8 cellular contexts compared by ENCODE assay signal in genomic region chr9:120714088-120714845, GRCh38. TPM values are rescaled to one million over a fixed set of nuclear protein-coding genes. Genes with fewer than 3 reads are reported as not detected.
DNase-seq lines count a peak whose midpoint lies in the region; ATAC-seq and TF ChIP-seq lines count a peak whose summit lies in the region.

Gene MEGF9, minus strand, starts transcription at chr9:120714470. Its CDS starts 112 bp downstream, at chr9:120714358.

- DNase-seq in AG08396 (ENCODE audit: low spot score) (peak; percentile 99), NCI-H2227 treated with DMSO at 0.1 percent for 48 hours (lab: John Stamatoyannopoulos, UW) (peak; percentile 90), WTC11 (ENCODE audit: low spot score) (peak; percentile 97), caudate nucleus (lab: John Stamatoyannopoulos, UW) (peak; percentile 66 to 99 (median 98)), immature natural killer cell (peak; percentile 96 to 97 (median 97)), smooth muscle cell of the brain vasculature (ENCODE audit: low read depth, low spot score) (peak; percentile 91)

- H3K36me3 Mint-ChIP-seq in WTC11 (no peaks in the 10 kb centered on the region), immature natural killer cell (no peaks in the 10 kb centered on the region)

- H3K4me1 Mint-ChIP-seq in WTC11 = peaks cover 17% of the 10 kb centered on the region
- peaks cover 42 to 47% of the 10 kb centered on the region in 2 donors for H3K4me1 Mint-ChIP-seq in immature natural killer cell

- POLR2A ChIA-PET in WTC11 (lab: Charles Lee) = interaction anchor here (0.5 to 0.6 kb wide), 2 partner anchors 10 to 60 kb away, joined by 3 to 4 read pairs; no protein-coding TSS in a partner anchor

- TF ChIP-seq CTCF in WTC11 (IDR thresholded peaks at IDR 0.05) = no peak

- peak within 1 kb of the TSS; percentile 94 for H3K27ac ChIP-seq in caudate nucleus (ENCODE audit: low read depth, low read length)

- peak; percentile 72 for TF ChIP-seq POLR2A in GM18951 (IDR thresholded peaks at IDR 0.05; ENCODE audit: extremely low read depth, insufficient read depth, insufficient read length)

- CTCF ChIA-PET in WTC11 (lab: Charles Lee) = interaction anchor here (1.3 to 5.4 kb wide), 4 partner anchors 16 to 346 kb away, joined by 3 to 46 read pairs (median 4); no protein-coding TSS in a partner anchor

- peak; percentile 97 for ATAC-seq in HG03175 (IDR thresholded peaks at IDR 0.05; ENCODE audit: unreplicated experiment)
- peak; percentile 97 for ATAC-seq in WTC11

- in situ Hi-C loops in GM18951 (cut with MboI; ENCODE audit: low sequenced_read_pairs, unreplicated experiment) = no loop called here

- no peaks in the 10 kb centered on the region for H3K9me3 Mint-ChIP-seq in WTC11
- H3K9me3 Mint-ChIP-seq in immature natural killer cell = no peaks in the 10 kb centered on the region

- no peak within 1 kb of the TSS for H3K27ac Mint-ChIP-seq in WTC11
- H3K27ac Mint-ChIP-seq in immature natural killer cell = peak within 1 kb of the TSS; percentile 86 to 94 (median 92)

- H3K4me3 Mint-ChIP-seq in WTC11 (peak within 1 kb of the TSS; percentile 76), immature natural killer cell (peak within 1 kb of the TSS; percentile 85 to 94 (median 93))

- peaks cover 50% of the 10 kb centered on the region for H3K27me3 Mint-ChIP-seq in WTC11 (ENCODE audit: low read depth)
- H3K27me3 Mint-ChIP-seq in immature natural killer cell (ENCODE audit: low read depth in 3 of 3) = peaks cover 5 to 7% (median 5%) of the 10 kb centered on the region in 3 donors

TF ChIP-seq in WTC11, 78 proteins besides CTCF, POLR2A, EP300 and RAD21 (continues in another document):
- TF ChIP-seq GTF2I (CRISPR knock-in tag; conservative IDR thresholded peaks at IDR 0.05) (no peak), NFATC4 (CRISPR knock-in tag; IDR thresholded peaks at IDR 0.05) (no peak), ZBTB21 (CRISPR knock-in tag; IDR thresholded peaks at IDR 0.05; ENCODE audit: borderline replicate concordance) (no peak), USF1 (CRISPR knock-in tag; IDR thresholded peaks at IDR 0.05) (peak; percentile 96), SOX15 (CRISPR knock-in tag; IDR thresholded peaks at IDR 0.05) (no peak), ZNF425 (CRISPR knock-in tag; conservative IDR thresholded peaks at IDR 0.05) (no peak), ZNF219 (CRISPR knock-in tag; IDR thresholded peaks at IDR 0.05; ENCODE audit: borderline replicate concordance) (no peak), ZNF396 (CRISPR knock-in tag; IDR thresholded peaks at IDR 0.05; ENCODE audit: borderline replicate concordance) (no peak), MAX (CRISPR knock-in tag; IDR thresholded peaks at IDR 0.05) (no peak), E2F4 (CRISPR knock-in tag; IDR thresholded peaks at IDR 0.05; ENCODE audit: borderline replicate concordance, low read depth) (no peak), NR2C2 (CRISPR knock-in tag; IDR thresholded peaks at IDR 0.05) (no peak), FOXK1 (CRISPR knock-in tag; IDR thresholded peaks at IDR 0.05) (0 out of 2 replicates have a peak, but pooled peaks have one; percentile 35), HMGXB4 (CRISPR knock-in tag; IDR thresholded peaks at IDR 0.05) (peak; percentile 68; the same call in 1 of the 2 replicates), JUN (CRISPR knock-in tag; IDR thresholded peaks at IDR 0.05) (no peak), GRHL2 (CRISPR knock-in tag; IDR thresholded peaks at IDR 0.05; ENCODE audit: insufficient replicate concordance, severe bottlenecking) (no peak), ATF1 (CRISPR knock-in tag; IDR thresholded peaks at IDR 0.05) (no peak), ZNF138 (CRISPR knock-in tag; conservative IDR thresholded peaks at IDR 0.05) (no peak), NFYB (CRISPR knock-in tag; conservative IDR thresholded peaks at IDR 0.05; ENCODE audit: low read depth) (peak; percentile 94), RELA (CRISPR knock-in tag; IDR thresholded peaks at IDR 0.05; ENCODE audit: borderline replicate concordance) (0 out of 2 replicates have a peak, but pooled peaks have one; percentile 27), SMAD3 (CRISPR knock-in tag; IDR thresholded peaks at IDR 0.05; ENCODE audit: borderline replicate concordance) (no peak), FOXP4 (CRISPR knock-in tag; IDR thresholded peaks at IDR 0.05) (0 out of 2 replicates have a peak, but pooled peaks have one; percentile 16)

RNA-seq across cellular contexts. Expression of gene MEGF9, which starts in this region (rescaled TPM):
- 0.80 to 1.0 TPM (median 0.92 TPM) in 3 replicates for total RNA-seq in WTC11 (2021)
- 10 to 100 TPM; 10.0 to 13.3 (median 11.2) TPM for polyA plus RNA-seq in immature natural killer cell

Comparison
In these comparisons a context has a peak if more than half of its experiments do, and no peak if none do; other contexts are left out.
1. Peak in every context shown above with its lines: DNase-seq, ATAC-seq and H3K27ac ChIP-seq.